Comparison of ENCODE assay signal across 8 cellular contexts in the genomic region with DNA sequence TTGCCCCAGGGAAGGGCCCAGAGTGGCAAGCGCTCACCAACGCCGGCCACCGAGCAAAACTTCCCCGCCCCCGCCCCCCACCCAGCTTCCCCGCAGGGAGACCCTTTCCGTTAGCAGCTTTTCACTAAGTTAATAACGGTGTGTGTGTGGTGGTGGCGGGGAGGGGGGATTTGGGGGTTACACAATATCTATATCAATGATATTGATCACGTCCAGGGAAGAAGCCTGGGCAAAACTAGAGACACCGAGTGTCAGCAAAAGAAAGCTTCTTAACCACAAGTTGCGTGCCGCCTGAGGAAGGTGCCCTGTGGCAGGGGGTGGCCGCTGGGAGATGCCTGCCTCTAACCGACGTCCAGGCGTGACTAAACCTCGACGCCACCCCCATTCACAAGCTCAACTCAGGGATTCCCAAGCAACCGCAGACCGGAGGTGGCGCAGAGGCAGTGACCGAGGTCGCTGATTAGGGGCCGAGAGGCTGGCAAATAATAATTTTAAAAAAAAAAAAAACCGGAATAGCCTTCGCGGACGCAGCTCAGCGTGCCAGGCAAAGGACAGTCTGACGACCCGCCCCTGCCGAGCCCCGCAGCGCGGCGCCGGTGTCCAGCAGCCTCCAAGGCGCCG.
A peak's percentile ranks its signal among the peaks of the same experiment; 100 is the strongest.
DNase-seq lines count a peak whose midpoint lies in the region; ATAC-seq and TF ChIP-seq lines count a peak whose summit lies in the region.

No MANE protein-coding gene starts in this region.

- H3K9ac ChIP-seq in skeletal muscle satellite cell (ENCODE audit: low read depth, low read length) = no peak overlapping the region

- POLR2A ChIA-PET in Caco-2 (lab: Charles Lee) = no interaction called here

- H3K9me3 ChIP-seq in Caco-2 (no peaks in the 10 kb centered on the region), skeletal muscle satellite cell (replicated peaks; ENCODE audit: low read length) (no peaks in the 10 kb centered on the region)

- no peaks in the 10 kb centered on the region for H3K36me3 Mint-ChIP-seq in Caco-2 (ENCODE audit: insufficient read depth, unreplicated experiment)

- ATAC-seq in GM19324 (IDR thresholded peaks at IDR 0.05; ENCODE audit: low FRiP score, unreplicated experiment) (peak; percentile 28), HG03280 (IDR thresholded peaks at IDR 0.05; ENCODE audit: unreplicated experiment) (peak; percentile 11), SK-N-SH treated with all-trans-retinoic acid at 6 μM for 48 hours (peak; percentile 37), esophagus mucosa (no peak)

- H3K27ac Mint-ChIP-seq in Caco-2 (ENCODE audit: unreplicated experiment) = no peak overlapping the region

- BruUV-seq in Caco-2 (replicated peaks; lab: Mats Ljungman, UMichigan) = no TSS peak

- H3K27me3 ChIP-seq in Caco-2 (replicated peaks; ENCODE audit: control insufficient read depth, insufficient read depth, low read length) (no peaks in the 10 kb centered on the region), skeletal muscle satellite cell (ENCODE audit: control insufficient read depth, insufficient read depth, low read length) (peaks cover 87% of the 10 kb centered on the region)

- peak overlapping the region; percentile 41 for H3K4me3 ChIP-seq in Caco-2 (ENCODE audit: low read depth, low read length)
- peak overlapping the region; percentile 48 for H3K4me3 ChIP-seq in fibroblast of villous mesenchyme (ENCODE audit: low read depth, low read length)
- peak overlapping the region; percentile 68 for H3K4me3 ChIP-seq in skeletal muscle satellite cell (ENCODE audit: low read length)

- H3K27me3 Mint-ChIP-seq in Caco-2 (ENCODE audit: insufficient read depth, unreplicated experiment) = peaks cover 14% of the 10 kb centered on the region

- H3K4me1 Mint-ChIP-seq in Caco-2 (ENCODE audit: low read depth, unreplicated experiment) = no peaks in the 10 kb centered on the region

- H3K4me1 ChIP-seq in Caco-2 (0 out of 2 replicates have a peak, but pooled peaks cover 5% of the 10 kb centered on the region), skeletal muscle satellite cell (ENCODE audit: control insufficient read depth, insufficient read depth, low read length) (peaks cover 5% of the 10 kb centered on the region)

- peak overlapping the region; percentile 90 for H3K4me2 ChIP-seq in skeletal muscle satellite cell (ENCODE audit: low read length)

- CTCF ChIA-PET in Caco-2 (lab: Charles Lee) = interaction anchor here (0.7 to 1.3 kb wide), 2 partner anchors 20 to 427 kb away, joined by 3 to 4 read pairs; no protein-coding TSS in a partner anchor

- intact Hi-C loops in Caco-2 (cut with micrococcal nuclease; ENCODE audit: unreplicated experiment) = no loop called here

- no peaks in the 10 kb centered on the region for H3K9me3 Mint-ChIP-seq in Caco-2 (ENCODE audit: unreplicated experiment)

- TF ChIP-seq CTCF in Caco-2 (IDR thresholded peaks at IDR 0.05; ENCODE audit: insufficient read depth in 1 of 2, low read depth in 1 of 2, low read length in 1 of 2, severe bottlenecking in 1 of 2, unreplicated experiment in 1 of 2) = no peak
- no peak for TF ChIP-seq CTCF in fibroblast of villous mesenchyme (IDR thresholded peaks at IDR 0.05; ENCODE audit: insufficient read depth, low read depth, low read length)

- DNase-seq in Caco-2 = no peak
- no peak for DNase-seq in fibroblast of villous mesenchyme (ENCODE audit: low read depth)
- no peak for DNase-seq in stimulated activated CD4-positive, alpha-beta T cell treated with anti-CD3 and anti-CD28 coated beads, Interleukin-1b, Interleukin-23, amount 100 ng/mL, for 48 hours

- peak overlapping the region; percentile 70 for H3K4me3 Mint-ChIP-seq in Caco-2 (ENCODE audit: unreplicated experiment)

- H3K36me3 ChIP-seq in Caco-2 (ENCODE audit: control insufficient read depth, insufficient read depth, low read length) (no peaks in the 10 kb centered on the region), skeletal muscle satellite cell (ENCODE audit: insufficient read depth, low read length) (no peaks in the 10 kb centered on the region)

TF ChIP-seq in SK-N-SH treated with all-trans-retinoic acid at 6 μM for 48 hours, 23 proteins besides CTCF, POLR2A, EP300 and RAD21:
- TF ChIP-seq ISL1 (CRISPR knock-in tag; IDR thresholded peaks at IDR 0.05) = no peak
- TF ChIP-seq ZFP3 (CRISPR knock-in tag; IDR thresholded peaks at IDR 0.05) = no peak
- no peak for TF ChIP-seq GLIS3 (CRISPR knock-in tag; IDR thresholded peaks at IDR 0.05)
- TF ChIP-seq SNAI2 (CRISPR knock-in tag; IDR thresholded peaks at IDR 0.05) = no peak
- TF ChIP-seq ZC3H10 (CRISPR knock-in tag; IDR thresholded peaks at IDR 0.05) = no peak
- TF ChIP-seq OSR1 (CRISPR knock-in tag; IDR thresholded peaks at IDR 0.05) = no peak
- TF ChIP-seq, protein P1, sequence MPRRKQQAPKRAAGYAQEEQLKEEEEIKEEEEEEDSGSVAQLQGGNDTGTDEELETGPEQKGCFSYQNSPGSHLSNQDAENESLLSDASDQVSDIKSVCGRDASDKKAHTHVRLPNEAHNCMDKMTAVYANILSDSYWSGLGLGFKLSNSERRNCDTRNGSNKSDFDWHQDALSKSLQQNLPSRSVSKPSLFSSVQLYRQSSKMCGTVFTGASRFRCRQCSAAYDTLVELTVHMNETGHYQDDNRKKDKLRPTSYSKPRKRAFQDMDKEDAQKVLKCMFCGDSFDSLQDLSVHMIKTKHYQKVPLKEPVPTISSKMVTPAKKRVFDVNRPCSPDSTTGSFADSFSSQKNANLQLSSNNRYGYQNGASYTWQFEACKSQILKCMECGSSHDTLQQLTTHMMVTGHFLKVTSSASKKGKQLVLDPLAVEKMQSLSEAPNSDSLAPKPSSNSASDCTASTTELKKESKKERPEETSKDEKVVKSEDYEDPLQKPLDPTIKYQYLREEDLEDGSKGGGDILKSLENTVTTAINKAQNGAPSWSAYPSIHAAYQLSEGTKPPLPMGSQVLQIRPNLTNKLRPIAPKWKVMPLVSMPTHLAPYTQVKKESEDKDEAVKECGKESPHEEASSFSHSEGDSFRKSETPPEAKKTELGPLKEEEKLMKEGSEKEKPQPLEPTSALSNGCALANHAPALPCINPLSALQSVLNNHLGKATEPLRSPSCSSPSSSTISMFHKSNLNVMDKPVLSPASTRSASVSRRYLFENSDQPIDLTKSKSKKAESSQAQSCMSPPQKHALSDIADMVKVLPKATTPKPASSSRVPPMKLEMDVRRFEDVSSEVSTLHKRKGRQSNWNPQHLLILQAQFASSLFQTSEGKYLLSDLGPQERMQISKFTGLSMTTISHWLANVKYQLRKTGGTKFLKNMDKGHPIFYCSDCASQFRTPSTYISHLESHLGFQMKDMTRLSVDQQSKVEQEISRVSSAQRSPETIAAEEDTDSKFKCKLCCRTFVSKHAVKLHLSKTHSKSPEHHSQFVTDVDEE (CRISPR knock-in tag; IDR thresholded peaks at IDR 0.05) = no peak
- TF ChIP-seq ZNF8 (CRISPR knock-in tag; IDR thresholded peaks at IDR 0.05) = no peak
- no peak for TF ChIP-seq RARB (CRISPR knock-in tag; IDR thresholded peaks at IDR 0.05)
- no peak for TF ChIP-seq BACH2 (CRISPR knock-in tag; IDR thresholded peaks at IDR 0.05; ENCODE audit: borderline replicate concordance)
- no peak for TF ChIP-seq CSDC2 (CRISPR knock-in tag; IDR thresholded peaks at IDR 0.05)
- TF ChIP-seq, protein P2, sequence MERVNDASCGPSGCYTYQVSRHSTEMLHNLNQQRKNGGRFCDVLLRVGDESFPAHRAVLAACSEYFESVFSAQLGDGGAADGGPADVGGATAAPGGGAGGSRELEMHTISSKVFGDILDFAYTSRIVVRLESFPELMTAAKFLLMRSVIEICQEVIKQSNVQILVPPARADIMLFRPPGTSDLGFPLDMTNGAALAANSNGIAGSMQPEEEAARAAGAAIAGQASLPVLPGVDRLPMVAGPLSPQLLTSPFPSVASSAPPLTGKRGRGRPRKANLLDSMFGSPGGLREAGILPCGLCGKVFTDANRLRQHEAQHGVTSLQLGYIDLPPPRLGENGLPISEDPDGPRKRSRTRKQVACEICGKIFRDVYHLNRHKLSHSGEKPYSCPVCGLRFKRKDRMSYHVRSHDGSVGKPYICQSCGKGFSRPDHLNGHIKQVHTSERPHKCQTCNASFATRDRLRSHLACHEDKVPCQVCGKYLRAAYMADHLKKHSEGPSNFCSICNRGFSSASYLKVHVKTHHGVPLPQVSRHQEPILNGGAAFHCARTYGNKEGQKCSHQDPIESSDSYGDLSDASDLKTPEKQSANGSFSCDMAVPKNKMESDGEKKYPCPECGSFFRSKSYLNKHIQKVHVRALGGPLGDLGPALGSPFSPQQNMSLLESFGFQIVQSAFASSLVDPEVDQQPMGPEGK (CRISPR knock-in tag; IDR thresholded peaks at IDR 0.05; ENCODE audit: borderline replicate concordance) = no peak
- no peak for TF ChIP-seq TCF4 (CRISPR knock-in tag; IDR thresholded peaks at IDR 0.05; ENCODE audit: borderline replicate concordance)
- TF ChIP-seq TOX (CRISPR knock-in tag; IDR thresholded peaks at IDR 0.05; ENCODE audit: borderline replicate concordance) = no peak
